In the genomic region with DNA sequence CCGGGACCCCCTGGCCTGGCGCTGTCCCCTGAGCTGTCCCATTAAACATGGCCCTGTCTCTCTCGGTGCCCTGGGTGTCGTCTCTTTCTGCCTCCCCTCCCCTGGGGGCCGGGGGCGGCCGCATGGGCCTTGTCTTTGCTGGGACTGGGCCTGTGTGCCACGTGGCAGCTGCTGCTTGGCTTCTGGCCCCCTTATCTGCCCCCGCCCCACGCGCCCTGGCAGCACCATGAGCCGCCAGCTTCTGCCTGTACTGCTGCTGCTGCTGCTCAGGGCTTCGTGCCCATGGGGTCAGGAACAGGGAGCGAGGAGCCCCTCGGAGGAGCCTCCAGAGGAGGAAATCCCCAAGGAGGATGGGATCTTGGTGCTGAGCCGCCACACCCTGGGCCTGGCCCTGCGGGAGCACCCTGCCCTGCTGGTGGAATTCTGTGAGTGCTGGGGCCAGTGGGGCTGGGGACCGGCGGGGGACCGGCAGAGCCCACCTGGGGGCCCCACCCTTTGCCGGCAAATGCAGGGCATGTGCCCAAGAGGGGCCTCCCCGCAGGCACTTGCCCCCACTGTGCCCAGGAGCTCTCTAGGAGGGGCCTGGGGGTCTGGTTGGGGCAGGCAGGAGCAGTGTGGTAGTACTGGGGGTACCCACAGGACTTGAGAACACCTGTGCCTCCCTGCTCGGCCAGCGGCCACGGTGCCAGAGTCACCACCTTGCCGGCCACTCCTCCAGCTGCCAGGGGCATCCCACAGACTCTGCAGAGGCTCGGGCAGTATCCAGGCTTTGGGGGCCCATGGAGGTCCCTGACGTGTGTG, we compare ENCODE assay signal across 2 cellular contexts.
TF ChIP-seq lines count a peak whose summit lies in the region.

A gene with protein sequence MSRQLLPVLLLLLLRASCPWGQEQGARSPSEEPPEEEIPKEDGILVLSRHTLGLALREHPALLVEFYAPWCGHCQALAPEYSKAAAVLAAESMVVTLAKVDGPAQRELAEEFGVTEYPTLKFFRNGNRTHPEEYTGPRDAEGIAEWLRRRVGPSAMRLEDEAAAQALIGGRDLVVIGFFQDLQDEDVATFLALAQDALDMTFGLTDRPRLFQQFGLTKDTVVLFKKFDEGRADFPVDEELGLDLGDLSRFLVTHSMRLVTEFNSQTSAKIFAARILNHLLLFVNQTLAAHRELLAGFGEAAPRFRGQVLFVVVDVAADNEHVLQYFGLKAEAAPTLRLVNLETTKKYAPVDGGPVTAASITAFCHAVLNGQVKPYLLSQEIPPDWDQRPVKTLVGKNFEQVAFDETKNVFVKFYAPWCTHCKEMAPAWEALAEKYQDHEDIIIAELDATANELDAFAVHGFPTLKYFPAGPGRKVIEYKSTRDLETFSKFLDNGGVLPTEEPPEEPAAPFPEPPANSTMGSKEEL (plus strand): TSS at position 221 of the 801 bp plus-strand sequence. CDS start 6 bp downstream, at position 227.

TF ChIP-seq in HepG2, 621 proteins besides CTCF, POLR2A, EP300 and RAD21 (continues in another document):
- TF ChIP-seq SMAD9 (CRISPR knock-in tag; IDR thresholded peaks at IDR 0.05): no peak
- peak; percentile 27; the same call in 1 of the 2 replicates for TF ChIP-seq ZNF687 (CRISPR knock-in tag; IDR thresholded peaks at IDR 0.05)
- TF ChIP-seq, protein P1, sequence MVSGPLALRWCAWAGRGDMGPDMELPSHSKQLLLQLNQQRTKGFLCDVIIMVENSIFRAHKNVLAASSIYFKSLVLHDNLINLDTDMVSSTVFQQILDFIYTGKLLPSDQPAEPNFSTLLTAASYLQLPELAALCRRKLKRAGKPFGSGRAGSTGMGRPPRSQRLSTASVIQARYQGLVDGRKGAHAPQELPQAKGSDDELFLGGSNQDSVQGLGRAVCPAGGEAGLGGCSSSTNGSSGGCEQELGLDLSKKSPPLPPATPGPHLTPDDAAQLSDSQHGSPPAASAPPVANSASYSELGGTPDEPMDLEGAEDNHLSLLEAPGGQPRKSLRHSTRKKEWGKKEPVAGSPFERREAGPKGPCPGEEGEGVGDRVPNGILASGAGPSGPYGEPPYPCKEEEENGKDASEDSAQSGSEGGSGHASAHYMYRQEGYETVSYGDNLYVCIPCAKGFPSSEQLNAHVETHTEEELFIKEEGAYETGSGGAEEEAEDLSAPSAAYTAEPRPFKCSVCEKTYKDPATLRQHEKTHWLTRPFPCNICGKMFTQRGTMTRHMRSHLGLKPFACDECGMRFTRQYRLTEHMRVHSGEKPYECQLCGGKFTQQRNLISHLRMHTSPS (CRISPR knock-in tag; IDR thresholded peaks at IDR 0.05; ENCODE audit: low read depth): no peak
- no peak for TF ChIP-seq NFE2L2 (IDR thresholded peaks at IDR 0.05; ENCODE audit: low read length)
- no peak for TF ChIP-seq ZGPAT (CRISPR knock-in tag; IDR thresholded peaks at IDR 0.05)
- TF ChIP-seq, protein P2, sequence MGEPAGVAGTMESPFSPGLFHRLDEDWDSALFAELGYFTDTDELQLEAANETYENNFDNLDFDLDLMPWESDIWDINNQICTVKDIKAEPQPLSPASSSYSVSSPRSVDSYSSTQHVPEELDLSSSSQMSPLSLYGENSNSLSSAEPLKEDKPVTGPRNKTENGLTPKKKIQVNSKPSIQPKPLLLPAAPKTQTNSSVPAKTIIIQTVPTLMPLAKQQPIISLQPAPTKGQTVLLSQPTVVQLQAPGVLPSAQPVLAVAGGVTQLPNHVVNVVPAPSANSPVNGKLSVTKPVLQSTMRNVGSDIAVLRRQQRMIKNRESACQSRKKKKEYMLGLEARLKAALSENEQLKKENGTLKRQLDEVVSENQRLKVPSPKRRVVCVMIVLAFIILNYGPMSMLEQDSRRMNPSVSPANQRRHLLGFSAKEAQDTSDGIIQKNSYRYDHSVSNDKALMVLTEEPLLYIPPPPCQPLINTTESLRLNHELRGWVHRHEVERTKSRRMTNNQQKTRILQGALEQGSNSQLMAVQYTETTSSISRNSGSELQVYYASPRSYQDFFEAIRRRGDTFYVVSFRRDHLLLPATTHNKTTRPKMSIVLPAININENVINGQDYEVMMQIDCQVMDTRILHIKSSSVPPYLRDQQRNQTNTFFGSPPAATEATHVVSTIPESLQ (CRISPR knock-in tag; conservative IDR thresholded peaks at IDR 0.05): no peak
- no peak for TF ChIP-seq ZNF703 (CRISPR knock-in tag; IDR thresholded peaks at IDR 0.05; ENCODE audit: borderline replicate concordance)
- TF ChIP-seq ZNF367 (CRISPR knock-in tag; IDR thresholded peaks at IDR 0.05; ENCODE audit: borderline replicate concordance): no peak
- TF ChIP-seq ZNF839 (CRISPR knock-in tag; IDR thresholded peaks at IDR 0.05; ENCODE audit: borderline replicate concordance): no peak
- TF ChIP-seq ZBTB20 (CRISPR knock-in tag; IDR thresholded peaks at IDR 0.05; ENCODE audit: borderline replicate concordance, low read depth): no peak
- no peak for TF ChIP-seq ZNF674 (CRISPR knock-in tag; IDR thresholded peaks at IDR 0.05; ENCODE audit: low read depth)
- TF ChIP-seq ZBTB21 (CRISPR knock-in tag; IDR thresholded peaks at IDR 0.05): no peak

TF ChIP-seq in neural cell, 6 proteins besides CTCF, POLR2A, EP300 and RAD21:
- TF ChIP-seq POLR2AphosphoS5 (IDR thresholded peaks at IDR 0.05) (no peak), EZH2 (IDR thresholded peaks at IDR 0.05; ENCODE audit: borderline replicate concordance, insufficient read depth, low read length, poor library complexity, severe bottlenecking) (no peak), MXI1 (conservative IDR thresholded peaks at IDR 0.05; ENCODE audit: poor library complexity, severe bottlenecking) (no peak), SMC3 (conservative IDR thresholded peaks at IDR 0.05; ENCODE audit: poor library complexity) (no peak)
- TF ChIP-seq, protein P3, sequence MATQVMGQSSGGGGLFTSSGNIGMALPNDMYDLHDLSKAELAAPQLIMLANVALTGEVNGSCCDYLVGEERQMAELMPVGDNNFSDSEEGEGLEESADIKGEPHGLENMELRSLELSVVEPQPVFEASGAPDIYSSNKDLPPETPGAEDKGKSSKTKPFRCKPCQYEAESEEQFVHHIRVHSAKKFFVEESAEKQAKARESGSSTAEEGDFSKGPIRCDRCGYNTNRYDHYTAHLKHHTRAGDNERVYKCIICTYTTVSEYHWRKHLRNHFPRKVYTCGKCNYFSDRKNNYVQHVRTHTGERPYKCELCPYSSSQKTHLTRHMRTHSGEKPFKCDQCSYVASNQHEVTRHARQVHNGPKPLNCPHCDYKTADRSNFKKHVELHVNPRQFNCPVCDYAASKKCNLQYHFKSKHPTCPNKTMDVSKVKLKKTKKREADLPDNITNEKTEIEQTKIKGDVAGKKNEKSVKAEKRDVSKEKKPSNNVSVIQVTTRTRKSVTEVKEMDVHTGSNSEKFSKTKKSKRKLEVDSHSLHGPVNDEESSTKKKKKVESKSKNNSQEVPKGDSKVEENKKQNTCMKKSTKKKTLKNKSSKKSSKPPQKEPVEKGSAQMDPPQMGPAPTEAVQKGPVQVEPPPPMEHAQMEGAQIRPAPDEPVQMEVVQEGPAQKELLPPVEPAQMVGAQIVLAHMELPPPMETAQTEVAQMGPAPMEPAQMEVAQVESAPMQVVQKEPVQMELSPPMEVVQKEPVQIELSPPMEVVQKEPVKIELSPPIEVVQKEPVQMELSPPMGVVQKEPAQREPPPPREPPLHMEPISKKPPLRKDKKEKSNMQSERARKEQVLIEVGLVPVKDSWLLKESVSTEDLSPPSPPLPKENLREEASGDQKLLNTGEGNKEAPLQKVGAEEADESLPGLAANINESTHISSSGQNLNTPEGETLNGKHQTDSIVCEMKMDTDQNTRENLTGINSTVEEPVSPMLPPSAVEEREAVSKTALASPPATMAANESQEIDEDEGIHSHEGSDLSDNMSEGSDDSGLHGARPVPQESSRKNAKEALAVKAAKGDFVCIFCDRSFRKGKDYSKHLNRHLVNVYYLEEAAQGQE (IDR thresholded peaks at IDR 0.05; ENCODE audit: borderline replicate concordance): no peak
